ENCODE assay signal across 1 cellular context in genomic region chr2:167964650-167965404, GRCh38.
TF ChIP-seq lines count a peak whose summit lies in the region.

No MANE protein-coding gene starts in this region.

TF ChIP-seq in GM23338, 12 proteins besides CTCF, POLR2A, EP300 and RAD21 (continued from another document):
- TF ChIP-seq REST (IDR thresholded peaks at IDR 0.05; ENCODE audit: unreplicated experiment), result no peak
- TF ChIP-seq EZH2 (IDR thresholded peaks at IDR 0.05; ENCODE audit: low read depth, unreplicated experiment), result no peak
